12 cellular contexts compared by ENCODE assay signal in the genomic region with DNA sequence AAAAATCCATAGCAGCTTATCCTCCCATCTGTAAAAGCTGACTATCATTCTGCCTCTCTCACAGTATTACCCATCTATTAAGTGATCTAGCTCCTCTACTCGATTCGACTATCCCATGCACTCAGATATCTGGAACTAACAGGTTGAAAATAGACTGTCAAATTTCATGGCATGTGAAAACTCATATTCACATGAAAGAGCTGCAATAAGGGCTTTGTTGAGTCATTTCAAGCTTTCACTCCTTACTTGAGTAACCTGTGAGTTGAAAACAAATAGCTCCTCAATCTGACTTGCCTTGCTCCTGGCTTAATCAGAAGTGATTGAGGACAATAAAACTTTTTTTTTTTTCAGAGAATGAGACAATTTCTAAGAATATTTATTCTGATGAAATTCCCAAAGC.
DNase-seq lines count a peak whose midpoint lies in the region; ATAC-seq and TF ChIP-seq lines count a peak whose summit lies in the region.
"Had no signal": no experiment of that assay in that cellular context is flagged by ENCODE, and none has a peak within 500 bp of the region (broad histone marks: within the 10 kb centered on the region; RNA-seq: fewer than 3 reads in every experiment).

No MANE protein-coding gene starts in this region.

- H3K4me1 ChIP-seq in mammary epithelial cell (ENCODE audit: insufficient read depth, low read length) (no peaks in the 10 kb centered on the region), breast epithelium (no peaks in the 10 kb centered on the region), thyroid gland (peaks cover 51 to 59% of the 10 kb centered on the region in 2 donors)
- H3K4me1 ChIP-seq in effector memory CD4-positive, alpha-beta T cell (ENCODE audit: control insufficient read depth, insufficient read depth, low read length, poor library complexity, severe bottlenecking): no peaks in the 10 kb centered on the region
- H3K4me1 ChIP-seq: esophagus squamous epithelium, psoas muscle had no signal

- H3K4me2 ChIP-seq in mammary epithelial cell (ENCODE audit: insufficient read depth, low read depth, low read length): no peak overlapping the region

- H4K20me1 ChIP-seq in mammary epithelial cell (ENCODE audit: insufficient read depth, low read length): no peaks in the 10 kb centered on the region

- no peaks in the 10 kb centered on the region for H3K27me3 ChIP-seq in mammary epithelial cell (ENCODE audit: insufficient read depth, low read length)
- H3K27me3 ChIP-seq in breast epithelium: no peaks in the 10 kb centered on the region
- H3K27me3 ChIP-seq in thyroid gland: no peaks in the 10 kb centered on the region
- H3K27me3 ChIP-seq in effector memory CD4-positive, alpha-beta T cell (replicated peaks; ENCODE audit: control insufficient read depth, insufficient read depth, low read length, poor library complexity, severe bottlenecking): no peaks in the 10 kb centered on the region
- H3K27me3 ChIP-seq: esophagus squamous epithelium had no signal

- CTCF ChIA-PET in mammary epithelial cell (lab: Charles Lee; ENCODE audit: low non-redundant PET): no interaction called here

- DNase-seq in mammary epithelial cell (peak; percentile 31), breast epithelium (ENCODE audit: low spot score in 2 of 2) (no peak), thyroid gland (no peak), NCI-H2081 (lab: John Stamatoyannopoulos, UW) (no peak), NCI-H226 (no peak)
- DNase-seq in effector memory CD4-positive, alpha-beta T cell: no peak
- DNase-seq: esophagus squamous epithelium, GDM1, NCI-H146, psoas muscle had no signal

- in situ Hi-C loops in mammary epithelial cell (cut with MboI; ENCODE audit: low sequenced_read_pairs in 2 of 2): no loop called here

- H3K9ac ChIP-seq in mammary epithelial cell (ENCODE audit: insufficient read depth, low read length): no peak overlapping the region

- ATAC-seq in GM21723 (IDR thresholded peaks at IDR 0.05; ENCODE audit: unreplicated experiment) (peak; percentile 85), HG03196 (IDR thresholded peaks at IDR 0.05; ENCODE audit: unreplicated experiment) (peak; percentile 61)
- ATAC-seq: psoas muscle had no signal

- H2AFZ ChIP-seq in mammary epithelial cell (ENCODE audit: low read depth, low read length): no peak overlapping the region

- no TSS peak for BruUV-seq in mammary epithelial cell (replicated peaks; lab: Mats Ljungman, UMichigan)

- no peaks in the 10 kb centered on the region for H3K79me2 ChIP-seq in mammary epithelial cell (ENCODE audit: insufficient read depth, low read length)

- H3K4me3 ChIP-seq in mammary epithelial cell (replicated peaks in 1 of 3; ENCODE audit: insufficient read depth in 1 of 3, low read depth in 2 of 3, low read length in 3 of 3) (no peak overlapping the region), breast epithelium (no peak overlapping the region), thyroid gland (replicated peaks in 1 of 3) (no peak overlapping the region)
- H3K4me3 ChIP-seq in effector memory CD4-positive, alpha-beta T cell (ENCODE audit: insufficient read depth, low read depth, low read length, poor library complexity, severe bottlenecking): no peak overlapping the region
- H3K4me3 ChIP-seq: esophagus squamous epithelium, psoas muscle had no signal

- H3K27ac ChIP-seq in mammary epithelial cell (ENCODE audit: insufficient read depth, low read depth, low read length) (no peak overlapping the region), breast epithelium (no peak overlapping the region), thyroid gland (peak overlapping the region; percentile 6 to 63 (median 55))
- no peak overlapping the region for H3K27ac ChIP-seq in effector memory CD4-positive, alpha-beta T cell (ENCODE audit: insufficient read depth, low read length, poor library complexity, severe bottlenecking)
- H3K27ac ChIP-seq: esophagus squamous epithelium, psoas muscle had no signal

- H3K36me3 ChIP-seq in mammary epithelial cell (ENCODE audit: insufficient read depth, low read length): no peaks in the 10 kb centered on the region
- no peaks in the 10 kb centered on the region for H3K36me3 ChIP-seq in breast epithelium
- no peaks in the 10 kb centered on the region for H3K36me3 ChIP-seq in thyroid gland
- H3K36me3 ChIP-seq in effector memory CD4-positive, alpha-beta T cell (ENCODE audit: control insufficient read depth, insufficient read depth, low read length): no peaks in the 10 kb centered on the region
- H3K36me3 ChIP-seq: esophagus squamous epithelium had no signal

- TF ChIP-seq CTCF in mammary epithelial cell (conservative IDR thresholded peaks at IDR 0.05 in 1 of 2, IDR thresholded peaks at IDR 0.05 in 1 of 2; ENCODE audit: extremely low read depth in 1 of 2, insufficient read depth in 1 of 2, low read depth in 1 of 2, low read length in 2 of 2): no peak
- TF ChIP-seq CTCF in breast epithelium (IDR thresholded peaks at IDR 0.05): no peak
- TF ChIP-seq CTCF in thyroid gland (IDR thresholded peaks at IDR 0.05): no peak

- TF ChIP-seq POLR2A in breast epithelium (IDR thresholded peaks at IDR 0.05): no peak
- no peak for TF ChIP-seq POLR2A in thyroid gland (IDR thresholded peaks at IDR 0.05)

- H3K9me3 ChIP-seq in mammary epithelial cell (replicated peaks; ENCODE audit: insufficient read depth, low read length) (no peaks in the 10 kb centered on the region), breast epithelium (no peaks in the 10 kb centered on the region), thyroid gland (no peaks in the 10 kb centered on the region)
- no peaks in the 10 kb centered on the region for H3K9me3 ChIP-seq in effector memory CD4-positive, alpha-beta T cell (ENCODE audit: control insufficient read depth, low read length)
- H3K9me3 ChIP-seq: esophagus squamous epithelium, psoas muscle had no signal

- intact Hi-C loops in mammary epithelial cell (cut with micrococcal nuclease) (no loop called here), breast epithelium (cut with DNase I; ENCODE audit: low total_unique reads) (no loop called here), thyroid gland (cut with DNase I) (no loop called here)

- WGBS in mammary epithelial cell (ENCODE audit: low coverage, missing lambda C conversion rate): 89% methylated on average over 2 of the region's 2 CpGs
- 35 to 37% methylated on average over 2 of the region's 2 CpGs for WGBS in thyroid gland, 2 donors

- dilution Hi-C loops in mammary epithelial cell (cut with HindIII; ENCODE audit: low sequenced_read_pairs): no loop called here

Comparison
In these comparisons a context has a peak if more than half of its experiments do, and no peak if none do; other contexts are left out.
1. H3K27ac ChIP-seq: peak in thyroid gland (3 of 3); none in mammary epithelial cell (single experiment), breast epithelium (0 of 2) and effector memory CD4-positive, alpha-beta T cell (single experiment).